1 cellular context compared by ENCODE assay signal in the genomic region with DNA sequence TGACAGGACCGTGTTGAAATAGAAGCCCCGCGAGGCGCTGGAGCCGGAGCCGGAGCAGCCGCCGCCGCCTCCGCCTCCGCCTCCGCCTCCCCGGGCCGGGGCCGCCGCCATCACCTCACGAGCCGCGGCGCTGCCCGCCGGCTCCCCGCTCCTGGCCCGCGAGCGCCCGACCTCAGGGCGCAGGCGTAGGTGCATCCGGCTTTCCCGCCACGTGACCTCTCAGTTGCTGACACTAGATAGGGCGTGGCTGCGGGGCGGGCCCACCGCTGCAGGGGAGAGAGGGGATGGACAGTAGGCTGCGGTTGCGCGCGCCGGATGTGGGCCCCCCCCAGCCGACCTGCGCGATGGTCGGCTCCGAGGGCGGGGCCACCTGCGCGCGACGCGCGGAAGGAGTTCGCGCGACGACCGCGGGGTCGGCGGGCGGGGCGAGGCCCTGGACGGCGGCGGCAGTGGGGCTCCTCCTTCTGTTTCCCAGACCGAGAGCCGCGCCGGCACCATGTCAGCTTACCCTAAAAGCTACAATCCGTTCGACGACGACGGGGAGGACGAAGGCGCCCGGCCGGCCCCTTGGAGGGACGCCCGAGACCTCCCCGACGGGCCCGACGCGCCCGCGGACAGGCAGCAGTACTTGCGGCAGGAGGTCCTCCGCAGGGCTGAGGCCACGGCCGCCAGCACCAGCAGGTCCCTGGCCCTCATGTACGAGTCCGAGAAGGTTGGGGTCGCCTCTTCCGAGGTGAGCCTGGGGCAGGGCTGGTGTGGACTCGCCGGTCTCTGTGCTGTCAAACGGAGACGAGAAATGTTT.
TF ChIP-seq lines count a peak whose summit lies in the region.

A gene (minus strand): TSS at position 197 of the 802 bp plus-strand sequence. CDS start 86 bp downstream, at position 111.
A gene (plus strand): TSS at position 393 of the 802 bp plus-strand sequence. CDS start 104 bp downstream, at position 497.

TF ChIP-seq in K562, 482 proteins besides CTCF, POLR2A, EP300 and RAD21 (continued from another document and continues in another):
- TF ChIP-seq, protein P1, sequence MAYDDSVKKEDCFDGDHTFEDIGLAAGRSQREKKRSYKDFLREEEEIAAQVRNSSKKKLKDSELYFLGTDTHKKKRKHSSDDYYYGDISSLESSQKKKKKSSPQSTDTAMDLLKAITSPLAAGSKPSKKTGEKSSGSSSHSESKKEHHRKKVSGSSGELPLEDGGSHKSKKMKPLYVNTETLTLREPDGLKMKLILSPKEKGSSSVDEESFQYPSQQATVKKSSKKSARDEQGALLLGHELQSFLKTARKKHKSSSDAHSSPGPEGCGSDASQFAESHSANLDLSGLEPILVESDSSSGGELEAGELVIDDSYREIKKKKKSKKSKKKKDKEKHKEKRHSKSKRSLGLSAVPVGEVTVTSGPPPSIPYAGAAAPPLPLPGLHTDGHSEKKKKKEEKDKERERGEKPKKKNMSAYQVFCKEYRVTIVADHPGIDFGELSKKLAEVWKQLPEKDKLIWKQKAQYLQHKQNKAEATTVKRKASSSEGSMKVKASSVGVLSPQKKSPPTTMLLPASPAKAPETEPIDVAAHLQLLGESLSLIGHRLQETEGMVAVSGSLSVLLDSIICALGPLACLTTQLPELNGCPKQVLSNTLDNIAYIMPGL (CRISPR knock-in tag; IDR thresholded peaks at IDR 0.05): peak; percentile 89
- TF ChIP-seq, protein P2, sequence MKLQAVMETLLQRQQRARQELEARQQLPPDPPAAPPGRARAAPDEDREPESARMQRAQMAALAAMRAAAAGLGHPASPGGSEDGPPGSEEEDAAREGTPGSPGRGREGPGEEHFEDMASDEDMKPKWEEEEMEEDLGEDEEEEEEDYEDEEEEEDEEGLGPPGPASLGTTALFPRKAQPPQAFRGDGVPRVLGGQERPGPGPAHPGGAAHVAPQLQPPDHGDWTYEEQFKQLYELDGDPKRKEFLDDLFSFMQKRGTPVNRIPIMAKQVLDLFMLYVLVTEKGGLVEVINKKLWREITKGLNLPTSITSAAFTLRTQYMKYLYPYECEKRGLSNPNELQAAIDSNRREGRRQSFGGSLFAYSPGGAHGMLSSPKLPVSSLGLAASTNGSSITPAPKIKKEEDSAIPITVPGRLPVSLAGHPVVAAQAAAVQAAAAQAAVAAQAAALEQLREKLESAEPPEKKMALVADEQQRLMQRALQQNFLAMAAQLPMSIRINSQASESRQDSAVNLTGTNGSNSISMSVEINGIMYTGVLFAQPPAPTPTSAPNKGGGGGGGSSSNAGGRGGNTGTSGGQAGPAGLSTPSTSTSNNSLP (IDR thresholded peaks at IDR 0.05; ENCODE audit: borderline replicate concordance, low read depth, low read length): peak; percentile 96; the same call in 1 of the 2 replicates
- TF ChIP-seq JUND (IDR thresholded peaks at IDR 0.05; ENCODE audit: borderline replicate concordance, low read depth, low read length) (peak; percentile 100), JUND (tag; IDR thresholded peaks at IDR 0.05; ENCODE audit: borderline replicate concordance, low read depth, low read length) (no peak), CCAR2 (IDR thresholded peaks at IDR 0.05; ENCODE audit: low read depth, low read length) (no peak), COPS2 (conservative IDR thresholded peaks at IDR 0.05) (no peak), SRSF3 (IDR thresholded peaks at IDR 0.05; ENCODE audit: insufficient read depth, low read length) (0 out of 2 replicates have a peak, but pooled peaks have one; percentile 84), ZNF408 (CRISPR knock-in tag; IDR thresholded peaks at IDR 0.05; ENCODE audit: low read depth) (no peak), ZC3H11A (IDR thresholded peaks at IDR 0.05; ENCODE audit: low read depth, low read length) (peak; percentile 90; the same call in 1 of the 2 replicates), ZNF384 (IDR thresholded peaks at IDR 0.05; ENCODE audit: low read depth, low read length) (peak; percentile 78), HCFC1 (IDR thresholded peaks at IDR 0.05; ENCODE audit: low read depth, low read length) (peak; percentile 82), POLR2AphosphoS2 (IDR thresholded peaks at IDR 0.05; ENCODE audit: low read length) (peak; percentile 87), GATAD2A (IDR thresholded peaks at IDR 0.05) (no peak), GTF2F1 (IDR thresholded peaks at IDR 0.05; ENCODE audit: low read depth, low read length) (peak; percentile 61; the same call in 1 of the 2 replicates), ZC3H4 (CRISPR knock-in tag; IDR thresholded peaks at IDR 0.05; ENCODE audit: borderline replicate concordance) (no peak), RBBP5 (IDR thresholded peaks at IDR 0.05; ENCODE audit: borderline replicate concordance, insufficient read depth, low read length, poor library complexity, severe bottlenecking) (no peak), BHLHE40 (IDR thresholded peaks at IDR 0.05; ENCODE audit: low read length) (peak; percentile 100), MAFK (IDR thresholded peaks at IDR 0.05; ENCODE audit: low read length) (peak; percentile 67), ZNF175 (CRISPR knock-in tag; IDR thresholded peaks at IDR 0.05; ENCODE audit: low read depth) (no peak), ATF1 (CRISPR knock-in tag; IDR thresholded peaks at IDR 0.05) (no peak), ATF1 (tag; IDR thresholded peaks at IDR 0.05) (no peak), FOXM1 (IDR thresholded peaks at IDR 0.05; ENCODE audit: low read depth) (no peak), FOXM1 (CRISPR knock-in tag; IDR thresholded peaks at IDR 0.05; ENCODE audit: low read depth) (no peak), BCL6 (CRISPR knock-in tag; IDR thresholded peaks at IDR 0.05) (no peak), SIX5 (IDR thresholded peaks at IDR 0.05; ENCODE audit: borderline replicate concordance in 1 of 2, insufficient read depth in 1 of 2, low read depth in 1 of 2, low read length in 2 of 2) (no peak)
- TF ChIP-seq, protein P3, sequence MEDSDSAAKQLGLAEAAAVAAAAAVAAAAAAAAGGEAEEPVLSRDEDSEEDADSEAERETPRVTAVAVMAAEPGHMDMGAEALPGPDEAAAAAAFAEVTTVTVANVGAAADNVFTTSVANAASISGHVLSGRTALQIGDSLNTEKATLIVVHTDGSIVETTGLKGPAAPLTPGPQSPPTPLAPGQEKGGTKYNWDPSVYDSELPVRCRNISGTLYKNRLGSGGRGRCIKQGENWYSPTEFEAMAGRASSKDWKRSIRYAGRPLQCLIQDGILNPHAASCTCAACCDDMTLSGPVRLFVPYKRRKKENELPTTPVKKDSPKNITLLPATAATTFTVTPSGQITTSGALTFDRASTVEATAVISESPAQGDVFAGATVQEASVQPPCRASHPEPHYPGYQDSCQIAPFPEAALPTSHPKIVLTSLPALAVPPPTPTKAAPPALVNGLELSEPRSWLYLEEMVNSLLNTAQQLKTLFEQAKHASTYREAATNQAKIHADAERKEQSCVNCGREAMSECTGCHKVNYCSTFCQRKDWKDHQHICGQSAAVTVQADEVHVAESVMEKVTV (CRISPR knock-in tag; IDR thresholded peaks at IDR 0.05): no peak
- TF ChIP-seq, protein P4, sequence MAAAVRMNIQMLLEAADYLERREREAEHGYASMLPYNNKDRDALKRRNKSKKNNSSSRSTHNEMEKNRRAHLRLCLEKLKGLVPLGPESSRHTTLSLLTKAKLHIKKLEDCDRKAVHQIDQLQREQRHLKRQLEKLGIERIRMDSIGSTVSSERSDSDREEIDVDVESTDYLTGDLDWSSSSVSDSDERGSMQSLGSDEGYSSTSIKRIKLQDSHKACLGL (CRISPR knock-in tag; IDR thresholded peaks at IDR 0.05; ENCODE audit: borderline replicate concordance, poor library complexity, severe bottlenecking): no peak
- TF ChIP-seq, protein P5, sequence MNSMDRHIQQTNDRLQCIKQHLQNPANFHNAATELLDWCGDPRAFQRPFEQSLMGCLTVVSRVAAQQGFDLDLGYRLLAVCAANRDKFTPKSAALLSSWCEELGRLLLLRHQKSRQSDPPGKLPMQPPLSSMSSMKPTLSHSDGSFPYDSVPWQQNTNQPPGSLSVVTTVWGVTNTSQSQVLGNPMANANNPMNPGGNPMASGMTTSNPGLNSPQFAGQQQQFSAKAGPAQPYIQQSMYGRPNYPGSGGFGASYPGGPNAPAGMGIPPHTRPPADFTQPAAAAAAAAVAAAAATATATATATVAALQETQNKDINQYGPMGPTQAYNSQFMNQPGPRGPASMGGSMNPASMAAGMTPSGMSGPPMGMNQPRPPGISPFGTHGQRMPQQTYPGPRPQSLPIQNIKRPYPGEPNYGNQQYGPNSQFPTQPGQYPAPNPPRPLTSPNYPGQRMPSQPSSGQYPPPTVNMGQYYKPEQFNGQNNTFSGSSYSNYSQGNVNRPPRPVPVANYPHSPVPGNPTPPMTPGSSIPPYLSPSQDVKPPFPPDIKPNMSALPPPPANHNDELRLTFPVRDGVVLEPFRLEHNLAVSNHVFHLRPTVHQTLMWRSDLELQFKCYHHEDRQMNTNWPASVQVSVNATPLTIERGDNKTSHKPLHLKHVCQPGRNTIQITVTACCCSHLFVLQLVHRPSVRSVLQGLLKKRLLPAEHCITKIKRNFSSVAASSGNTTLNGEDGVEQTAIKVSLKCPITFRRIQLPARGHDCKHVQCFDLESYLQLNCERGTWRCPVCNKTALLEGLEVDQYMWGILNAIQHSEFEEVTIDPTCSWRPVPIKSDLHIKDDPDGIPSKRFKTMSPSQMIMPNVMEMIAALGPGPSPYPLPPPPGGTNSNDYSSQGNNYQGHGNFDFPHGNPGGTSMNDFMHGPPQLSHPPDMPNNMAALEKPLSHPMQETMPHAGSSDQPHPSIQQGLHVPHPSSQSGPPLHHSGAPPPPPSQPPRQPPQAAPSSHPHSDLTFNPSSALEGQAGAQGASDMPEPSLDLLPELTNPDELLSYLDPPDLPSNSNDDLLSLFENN (IDR thresholded peaks at IDR 0.05; ENCODE audit: low read depth in 2 of 2, low read length in 2 of 2): peak in 1 of 2 experiments; percentile 95; a peak in 2 of 4 replicates
- TF ChIP-seq, protein P6, sequence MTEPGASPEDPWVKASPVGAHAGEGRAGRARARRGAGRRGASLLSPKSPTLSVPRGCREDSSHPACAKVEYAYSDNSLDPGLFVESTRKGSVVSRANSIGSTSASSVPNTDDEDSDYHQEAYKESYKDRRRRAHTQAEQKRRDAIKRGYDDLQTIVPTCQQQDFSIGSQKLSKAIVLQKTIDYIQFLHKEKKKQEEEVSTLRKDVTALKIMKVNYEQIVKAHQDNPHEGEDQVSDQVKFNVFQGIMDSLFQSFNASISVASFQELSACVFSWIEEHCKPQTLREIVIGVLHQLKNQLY (CRISPR knock-in tag; conservative IDR thresholded peaks at IDR 0.05): peak in 1 of 2 experiments; percentile 92; a peak in 2 of 4 replicates
- TF ChIP-seq, protein P7, sequence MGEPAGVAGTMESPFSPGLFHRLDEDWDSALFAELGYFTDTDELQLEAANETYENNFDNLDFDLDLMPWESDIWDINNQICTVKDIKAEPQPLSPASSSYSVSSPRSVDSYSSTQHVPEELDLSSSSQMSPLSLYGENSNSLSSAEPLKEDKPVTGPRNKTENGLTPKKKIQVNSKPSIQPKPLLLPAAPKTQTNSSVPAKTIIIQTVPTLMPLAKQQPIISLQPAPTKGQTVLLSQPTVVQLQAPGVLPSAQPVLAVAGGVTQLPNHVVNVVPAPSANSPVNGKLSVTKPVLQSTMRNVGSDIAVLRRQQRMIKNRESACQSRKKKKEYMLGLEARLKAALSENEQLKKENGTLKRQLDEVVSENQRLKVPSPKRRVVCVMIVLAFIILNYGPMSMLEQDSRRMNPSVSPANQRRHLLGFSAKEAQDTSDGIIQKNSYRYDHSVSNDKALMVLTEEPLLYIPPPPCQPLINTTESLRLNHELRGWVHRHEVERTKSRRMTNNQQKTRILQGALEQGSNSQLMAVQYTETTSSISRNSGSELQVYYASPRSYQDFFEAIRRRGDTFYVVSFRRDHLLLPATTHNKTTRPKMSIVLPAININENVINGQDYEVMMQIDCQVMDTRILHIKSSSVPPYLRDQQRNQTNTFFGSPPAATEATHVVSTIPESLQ (CRISPR knock-in tag; IDR thresholded peaks at IDR 0.05): no peak
- TF ChIP-seq, protein P8, sequence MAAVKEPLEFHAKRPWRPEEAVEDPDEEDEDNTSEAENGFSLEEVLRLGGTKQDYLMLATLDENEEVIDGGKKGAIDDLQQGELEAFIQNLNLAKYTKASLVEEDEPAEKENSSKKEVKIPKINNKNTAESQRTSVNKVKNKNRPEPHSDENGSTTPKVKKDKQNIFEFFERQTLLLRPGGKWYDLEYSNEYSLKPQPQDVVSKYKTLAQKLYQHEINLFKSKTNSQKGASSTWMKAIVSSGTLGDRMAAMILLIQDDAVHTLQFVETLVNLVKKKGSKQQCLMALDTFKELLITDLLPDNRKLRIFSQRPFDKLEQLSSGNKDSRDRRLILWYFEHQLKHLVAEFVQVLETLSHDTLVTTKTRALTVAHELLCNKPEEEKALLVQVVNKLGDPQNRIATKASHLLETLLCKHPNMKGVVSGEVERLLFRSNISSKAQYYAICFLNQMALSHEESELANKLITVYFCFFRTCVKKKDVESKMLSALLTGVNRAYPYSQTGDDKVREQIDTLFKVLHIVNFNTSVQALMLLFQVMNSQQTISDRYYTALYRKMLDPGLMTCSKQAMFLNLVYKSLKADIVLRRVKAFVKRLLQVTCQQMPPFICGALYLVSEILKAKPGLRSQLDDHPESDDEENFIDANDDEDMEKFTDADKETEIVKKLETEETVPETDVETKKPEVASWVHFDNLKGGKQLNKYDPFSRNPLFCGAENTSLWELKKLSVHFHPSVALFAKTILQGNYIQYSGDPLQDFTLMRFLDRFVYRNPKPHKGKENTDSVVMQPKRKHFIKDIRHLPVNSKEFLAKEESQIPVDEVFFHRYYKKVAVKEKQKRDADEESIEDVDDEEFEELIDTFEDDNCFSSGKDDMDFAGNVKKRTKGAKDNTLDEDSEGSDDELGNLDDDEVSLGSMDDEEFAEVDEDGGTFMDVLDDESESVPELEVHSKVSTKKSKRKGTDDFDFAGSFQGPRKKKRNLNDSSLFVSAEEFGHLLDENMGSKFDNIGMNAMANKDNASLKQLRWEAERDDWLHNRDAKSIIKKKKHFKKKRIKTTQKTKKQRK (IDR thresholded peaks at IDR 0.05; ENCODE audit: borderline replicate concordance, low read depth, low read length): no peak
- TF ChIP-seq, protein P9, sequence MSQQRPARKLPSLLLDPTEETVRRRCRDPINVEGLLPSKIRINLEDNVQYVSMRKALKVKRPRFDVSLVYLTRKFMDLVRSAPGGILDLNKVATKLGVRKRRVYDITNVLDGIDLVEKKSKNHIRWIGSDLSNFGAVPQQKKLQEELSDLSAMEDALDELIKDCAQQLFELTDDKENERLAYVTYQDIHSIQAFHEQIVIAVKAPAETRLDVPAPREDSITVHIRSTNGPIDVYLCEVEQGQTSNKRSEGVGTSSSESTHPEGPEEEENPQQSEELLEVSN (IDR thresholded peaks at IDR 0.05; ENCODE audit: borderline replicate concordance in 1 of 2, extremely low read depth in 1 of 2, insufficient read depth in 1 of 2, insufficient read length in 1 of 2, low read depth in 1 of 2, low read length in 1 of 2, poor library complexity in 1 of 2, severe bottlenecking in 1 of 2): no peak
- TF ChIP-seq, protein P10, sequence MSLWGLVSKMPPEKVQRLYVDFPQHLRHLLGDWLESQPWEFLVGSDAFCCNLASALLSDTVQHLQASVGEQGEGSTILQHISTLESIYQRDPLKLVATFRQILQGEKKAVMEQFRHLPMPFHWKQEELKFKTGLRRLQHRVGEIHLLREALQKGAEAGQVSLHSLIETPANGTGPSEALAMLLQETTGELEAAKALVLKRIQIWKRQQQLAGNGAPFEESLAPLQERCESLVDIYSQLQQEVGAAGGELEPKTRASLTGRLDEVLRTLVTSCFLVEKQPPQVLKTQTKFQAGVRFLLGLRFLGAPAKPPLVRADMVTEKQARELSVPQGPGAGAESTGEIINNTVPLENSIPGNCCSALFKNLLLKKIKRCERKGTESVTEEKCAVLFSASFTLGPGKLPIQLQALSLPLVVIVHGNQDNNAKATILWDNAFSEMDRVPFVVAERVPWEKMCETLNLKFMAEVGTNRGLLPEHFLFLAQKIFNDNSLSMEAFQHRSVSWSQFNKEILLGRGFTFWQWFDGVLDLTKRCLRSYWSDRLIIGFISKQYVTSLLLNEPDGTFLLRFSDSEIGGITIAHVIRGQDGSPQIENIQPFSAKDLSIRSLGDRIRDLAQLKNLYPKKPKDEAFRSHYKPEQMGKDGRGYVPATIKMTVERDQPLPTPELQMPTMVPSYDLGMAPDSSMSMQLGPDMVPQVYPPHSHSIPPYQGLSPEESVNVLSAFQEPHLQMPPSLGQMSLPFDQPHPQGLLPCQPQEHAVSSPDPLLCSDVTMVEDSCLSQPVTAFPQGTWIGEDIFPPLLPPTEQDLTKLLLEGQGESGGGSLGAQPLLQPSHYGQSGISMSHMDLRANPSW (CRISPR knock-in tag; IDR thresholded peaks at IDR 0.05): peak; percentile 100
